ENCODE assay signal across 1 cellular context in genomic region chr1:244970661-244971523, GRCh38.
TF ChIP-seq lines count a peak whose summit lies in the region.

No MANE protein-coding gene starts in this region.

TF ChIP-seq in K562, 482 proteins besides CTCF, POLR2A, EP300 and RAD21 (continued from another document and continues in another):
- 0 out of 4 replicates have a peak, but pooled peaks of 1 of the 2 experiments have one; percentile 37 for TF ChIP-seq BCLAF1 (IDR thresholded peaks at IDR 0.05; ENCODE audit: borderline replicate concordance in 1 of 2, control insufficient read depth in 1 of 2, low read depth in 2 of 2, low read length in 1 of 2)
- TF ChIP-seq SIRT6 (IDR thresholded peaks at IDR 0.05; ENCODE audit: low read depth, low read length) = no peak
- no peak for TF ChIP-seq ARID3B (CRISPR knock-in tag; IDR thresholded peaks at IDR 0.05; ENCODE audit: borderline replicate concordance)
- TF ChIP-seq ATF6 (CRISPR knock-in tag; IDR thresholded peaks at IDR 0.05) = no peak
- peak; percentile 67 for TF ChIP-seq SOX6 (IDR thresholded peaks at IDR 0.05)
- 0 out of 2 replicates have a peak, but pooled peaks have one; percentile 36 for TF ChIP-seq HBP1 (CRISPR knock-in tag; IDR thresholded peaks at IDR 0.05)
- TF ChIP-seq DLX4 (CRISPR knock-in tag; IDR thresholded peaks at IDR 0.05) = no peak
- TF ChIP-seq NFIX (CRISPR knock-in tag; IDR thresholded peaks at IDR 0.05; ENCODE audit: low read depth) = 0 out of 2 replicates have a peak, but pooled peaks have one; percentile 31
- peak; percentile 74 for TF ChIP-seq ZBTB2 (IDR thresholded peaks at IDR 0.05)
- no peak for TF ChIP-seq STAG1 (CRISPR knock-in tag; IDR thresholded peaks at IDR 0.05; ENCODE audit: borderline replicate concordance)
- no peak; the same call in 1 of the 2 replicates for TF ChIP-seq BACH1 (tag; IDR thresholded peaks at IDR 0.05)
- peak; percentile 97 for TF ChIP-seq GTF2E2 (tag; IDR thresholded peaks at IDR 0.05)
- TF ChIP-seq RAD51 (IDR thresholded peaks at IDR 0.05; ENCODE audit: borderline replicate concordance, low read depth) = no peak; the same call in 1 of the 2 replicates
- peak; percentile 87 for TF ChIP-seq E2F3 (CRISPR knock-in tag; IDR thresholded peaks at IDR 0.05)
- no peak for TF ChIP-seq ZNF407 (IDR thresholded peaks at IDR 0.05; ENCODE audit: low read depth)
- TF ChIP-seq TCF15 (CRISPR knock-in tag; IDR thresholded peaks at IDR 0.05) = 0 out of 2 replicates have a peak, but pooled peaks have one; percentile 64
- 0 out of 2 replicates have a peak, but pooled peaks have one; percentile 16 for TF ChIP-seq MBD1 (CRISPR knock-in tag; IDR thresholded peaks at IDR 0.05)
- peak; percentile 80; the same call in 1 of the 2 replicates for TF ChIP-seq THAP7 (CRISPR knock-in tag; IDR thresholded peaks at IDR 0.05)
- peak; percentile 23; the same call in 1 of the 2 replicates for TF ChIP-seq IFI16 (CRISPR knock-in tag; IDR thresholded peaks at IDR 0.05)
- TF ChIP-seq PHB2 (IDR thresholded peaks at IDR 0.05; ENCODE audit: low read depth) = no peak
- no peak for TF ChIP-seq MCM7 (IDR thresholded peaks at IDR 0.05)
- 0 out of 2 replicates have a peak, but pooled peaks have one; percentile 13 for TF ChIP-seq HDAC2 (IDR thresholded peaks at IDR 0.05)
- no peak for TF ChIP-seq ZNF41 (CRISPR knock-in tag; conservative IDR thresholded peaks at IDR 0.05)
- peak; percentile 39; the same call in 1 of the 2 replicates for TF ChIP-seq NR2C2 (CRISPR knock-in tag; IDR thresholded peaks at IDR 0.05)
- TF ChIP-seq NR2C2 (tag; IDR thresholded peaks at IDR 0.05) = peak; percentile 88
- peak; percentile 100 for TF ChIP-seq ESRRA (IDR thresholded peaks at IDR 0.05; ENCODE audit: borderline replicate concordance, low read depth)
